In the genomic region with DNA sequence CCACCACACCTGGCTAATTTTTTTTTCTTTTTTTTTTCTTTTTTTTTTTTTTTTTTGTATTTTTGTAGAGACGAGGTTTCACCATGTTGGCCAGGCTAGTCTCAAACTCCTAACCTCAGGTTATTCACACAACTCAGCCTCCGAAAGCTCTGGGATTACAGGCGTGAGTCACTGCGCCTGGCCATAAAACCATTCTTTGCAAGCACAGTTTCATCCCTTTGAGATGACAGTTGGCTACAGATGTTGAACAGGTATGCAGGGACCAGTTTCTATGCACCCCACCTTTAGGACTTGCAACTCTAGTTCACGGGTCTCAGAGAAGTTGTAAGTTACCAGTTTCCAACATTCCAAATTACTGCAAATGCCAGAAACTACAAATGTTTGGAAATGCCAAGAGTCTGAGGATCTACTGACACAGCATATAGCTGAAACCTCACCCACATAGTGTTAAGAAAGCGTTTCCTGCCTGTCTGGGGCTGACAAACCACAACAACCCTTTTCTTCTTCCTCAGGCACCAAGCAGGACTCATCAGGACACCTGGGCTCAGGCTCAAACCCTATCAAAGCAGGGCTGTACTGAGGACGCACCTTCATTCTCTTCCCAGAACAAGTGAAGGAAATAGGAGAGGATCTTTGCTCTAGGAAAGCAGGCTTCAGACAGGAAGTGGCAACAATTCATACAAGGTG, we compare ENCODE assay signal across 8 cellular contexts. TPM values are rescaled to one million over a fixed set of nuclear protein-coding genes. Genes with fewer than 3 reads are reported as not detected.
A peak's percentile ranks its signal among the peaks of the same experiment; 100 is the strongest.
DNase-seq lines count a peak whose midpoint lies in the region; ATAC-seq, FAIRE-seq and TF ChIP-seq lines count a peak whose summit lies in the region.

No MANE protein-coding gene starts in this region.

- CTCF ChIA-PET in activated CD4-positive, alpha-beta T cell treated with anti-CD3 and anti-CD28 coated beads for 36 hours (lab: Charles Lee): interaction anchor here (1.5 kb wide), 1 partner anchor 29 kb away, joined by 5 read pairs; no protein-coding TSS in a partner anchor

- peaks cover 52% of the 10 kb centered on the region for H3K4me1 Mint-ChIP-seq in activated CD4-positive, alpha-beta T cell treated with anti-CD3 and anti-CD28 coated beads for 36 hours

- intact Hi-C loops in activated CD4-positive, alpha-beta T cell treated with anti-CD3 and anti-CD28 coated beads for 36 hours (cut with DNase I, micrococcal nuclease): no loop called here

- peak; percentile 62 for DNase-seq in activated CD4-positive, alpha-beta T cell treated with anti-CD3 and anti-CD28 coated beads for 36 hours
- DNase-seq in activated CD4-positive, alpha-beta T cell treated with anti-CD3 and anti-CD28 coated beads for 1 hour: no peak
- DNase-seq in T-helper 22 cell (ENCODE audit: low read depth) (peak; percentile 29), NCI-H526 (lab: John Stamatoyannopoulos, UW) (no peak), H54 (ENCODE audit: insufficient read length, low spot score) (no peak)
- peak; percentile 27 for DNase-seq in effector CD4-positive, alpha-beta T cell
- peak in 2 of 3 donors; percentile 23 to 32 for DNase-seq in stimulated activated CD4-positive, alpha-beta T cell treated with anti-CD3 and anti-CD28 coated beads, TNF-alpha, amount 100 ng/mL, for 48 hours (ENCODE audit: low read depth in 3 of 3)

- H3K27me3 Mint-ChIP-seq in activated CD4-positive, alpha-beta T cell treated with anti-CD3 and anti-CD28 coated beads for 36 hours: no peaks in the 10 kb centered on the region

- H3K4me3 Mint-ChIP-seq in activated CD4-positive, alpha-beta T cell treated with anti-CD3 and anti-CD28 coated beads for 36 hours: no peak overlapping the region

- POLR2A ChIA-PET in activated CD4-positive, alpha-beta T cell treated with anti-CD3 and anti-CD28 coated beads for 36 hours (lab: Charles Lee): no interaction called here

- TF ChIP-seq POLR2A in H54 (IDR thresholded peaks at IDR 0.05; ENCODE audit: low read depth, low read length): no peak

- FAIRE-seq in H54 (lab: Jason Lieb, UNC): no peak

- ATAC-seq in activated CD4-positive, alpha-beta T cell treated with anti-CD3 and anti-CD28 coated beads for 36 hours: peak; percentile 68
- ATAC-seq in HG03139 (IDR thresholded peaks at IDR 0.05; ENCODE audit: unreplicated experiment): peak; percentile 68

- H3K27ac Mint-ChIP-seq in activated CD4-positive, alpha-beta T cell treated with anti-CD3 and anti-CD28 coated beads for 36 hours: peak overlapping the region; percentile 51

- H3K9me3 Mint-ChIP-seq in activated CD4-positive, alpha-beta T cell treated with anti-CD3 and anti-CD28 coated beads for 36 hours (ENCODE audit: low read depth): no peaks in the 10 kb centered on the region

- H3K36me3 Mint-ChIP-seq in activated CD4-positive, alpha-beta T cell treated with anti-CD3 and anti-CD28 coated beads for 36 hours (ENCODE audit: low read depth): no peaks in the 10 kb centered on the region

RNA-seq across cellular contexts. Expression of a gene that starts 22.9 kb away (rescaled TPM):
- total RNA-seq in activated CD4-positive, alpha-beta T cell treated with anti-CD3 and anti-CD28 coated beads for 36 hours: 1 to 10 TPM; 5.2 to 6.8 TPM

Comparison
In these comparisons a context has a peak if more than half of its experiments do, and no peak if none do; other contexts are left out.
1. DNase-seq: peak in activated CD4-positive, alpha-beta T cell treated with anti-CD3 and anti-CD28 coated beads for 36 hours (single experiment), T-helper 22 cell (single experiment), effector CD4-positive, alpha-beta T cell (single experiment) and stimulated activated CD4-positive, alpha-beta T cell treated with anti-CD3 and anti-CD28 coated beads, TNF-alpha, amount 100 ng/mL, for 48 hours (2 of 3); none in activated CD4-positive, alpha-beta T cell treated with anti-CD3 and anti-CD28 coated beads for 1 hour (single experiment), NCI-H526 (0 of 2) and H54 (single experiment).